In the genomic region with DNA sequence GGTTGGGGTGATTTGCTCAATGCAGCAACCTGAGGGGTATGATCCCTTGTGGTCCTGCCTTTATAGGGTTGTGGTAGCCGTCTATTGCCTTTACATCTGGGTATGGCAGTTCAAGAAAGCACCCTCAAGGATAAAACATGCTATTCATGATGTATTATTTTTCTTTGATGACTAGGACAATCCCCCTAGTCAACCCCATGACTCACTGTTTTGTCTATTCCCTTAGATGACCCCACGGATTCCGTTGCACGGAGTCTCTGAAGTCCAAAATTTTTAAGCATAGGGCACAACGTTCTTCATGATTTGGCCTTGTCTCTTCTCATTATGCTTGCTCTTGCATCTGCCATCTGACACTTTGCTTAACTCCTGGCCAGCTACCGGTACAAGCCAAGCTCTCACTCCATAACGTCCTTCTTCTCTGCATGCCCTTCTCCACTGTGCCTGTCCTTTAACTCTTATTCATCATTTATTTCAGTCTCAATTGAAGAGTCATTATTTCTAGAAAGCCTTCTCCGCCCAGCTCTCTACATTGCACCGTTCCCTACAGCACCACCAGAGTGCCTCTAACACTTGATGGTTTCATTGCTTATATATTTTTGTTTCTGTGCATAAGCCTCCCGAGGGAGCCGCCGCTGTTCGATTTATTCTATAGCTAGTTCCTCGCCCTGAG, we compare ENCODE assay signal across 8 cellular contexts. TPM values are rescaled to one million over a fixed set of nuclear protein-coding genes. Genes with fewer than 3 reads are reported as not detected.
A peak's percentile ranks its signal among the peaks of the same experiment; 100 is the strongest.
DNase-seq lines count a peak whose midpoint lies in the region; ATAC-seq, FAIRE-seq and TF ChIP-seq lines count a peak whose summit lies in the region.

No MANE protein-coding gene starts in this region.

- TF ChIP-seq POLR2A in H1 (IDR thresholded peaks at IDR 0.05; ENCODE audit: control extremely low read depth in 1 of 2, low read depth in 2 of 2, low read length in 2 of 2) = no peak

- no peaks in the 10 kb centered on the region for H3K79me1 ChIP-seq in H1 (ENCODE audit: low read depth, low read length)

- H3K4me1 ChIP-seq in OCI-LY3 (ENCODE audit: low read length) (peaks cover 11% of the 10 kb centered on the region), H1 (replicated peaks in 1 of 4; ENCODE audit: control insufficient read depth in 3 of 4, insufficient read depth in 4 of 4, low read length in 3 of 4) (peaks cover 0 to 4% (median 0%) of the 10 kb centered on the region in 4 experiments; a peak in 2 of 7 replicates), foreskin keratinocyte (peaks cover 14% of the 10 kb centered on the region)

- no peak for FAIRE-seq in H1 (lab: Jason Lieb, UNC)

- no peak overlapping the region for H2BK12ac ChIP-seq in H1 (ENCODE audit: low read depth, low read length)

- no peak overlapping the region for H2BK15ac ChIP-seq in H1 (ENCODE audit: low read length)

- peak overlapping the region; percentile 87 for H3K27ac Mint-ChIP-seq in osteocyte (ENCODE audit: unreplicated experiment)

- H3K4ac ChIP-seq in H1 (replicated peaks; ENCODE audit: insufficient read length, low read depth, low read length) = no peak overlapping the region

- peaks cover 7% of the 10 kb centered on the region for H3K23me2 ChIP-seq in H1 (ENCODE audit: low read depth, low read length)

- H3K27ac ChIP-seq in OCI-LY3 (ENCODE audit: low read length) (0 out of 2 replicates have a peak overlapping the region, but pooled peaks have one; percentile 1), H1 (ENCODE audit: low read depth, low read length) (no peak overlapping the region), foreskin keratinocyte (no peak overlapping the region)

- no peak overlapping the region for H2AK5ac ChIP-seq in H1 (ENCODE audit: low read depth, low read length)

- no peak overlapping the region; the same call in 1 of the 2 replicates for H4K8ac ChIP-seq in H1 (ENCODE audit: extremely low read depth, insufficient read depth, low read length)

- no peak overlapping the region for H3K56ac ChIP-seq in H1 (replicated peaks; ENCODE audit: insufficient read length, low read depth, low read length)

- H2BK20ac ChIP-seq in H1 (ENCODE audit: low read length) = no peak overlapping the region

- no peaks in the 10 kb centered on the region for H3K27me3 Mint-ChIP-seq in osteocyte (ENCODE audit: unreplicated experiment)

- H4K91ac ChIP-seq in H1 (replicated peaks; ENCODE audit: insufficient read length, low read length) = no peak overlapping the region

- H2BK120ac ChIP-seq in H1 (replicated peaks; ENCODE audit: low read depth, low read length) = no peak overlapping the region

- peak overlapping the region; percentile 76 for H3K9ac ChIP-seq in OCI-LY3 (ENCODE audit: low read length)
- no peak overlapping the region for H3K9ac ChIP-seq in H1 (replicated peaks in 1 of 4; ENCODE audit: extremely low read depth in 1 of 4, low read depth in 3 of 4, low read length in 3 of 4)

- H3K79me2 ChIP-seq in OCI-LY3 (ENCODE audit: low read length) (peaks cover 3% of the 10 kb centered on the region; the same call in 1 of the 2 replicates), H1 (ENCODE audit: control insufficient read depth in 1 of 2, insufficient read depth in 2 of 2, low read length in 2 of 2) (peaks cover 0 to 31% of the 10 kb centered on the region in 2 experiments; a peak in 2 of 4 replicates)

- H3K4me3 ChIP-seq in OCI-LY3 (ENCODE audit: low read length) (peak overlapping the region; percentile 83), H1 (ENCODE audit: extremely low read depth in 1 of 4, insufficient read depth in 2 of 4, low read depth in 3 of 4, low read length in 4 of 4) (peak overlapping the region in 1 of 4 experiments; percentile 80; a peak in 2 of 8 replicates)

- no peak for TF ChIP-seq EP300 in H1 (IDR thresholded peaks at IDR 0.05; ENCODE audit: borderline replicate concordance in 1 of 2, low read depth in 2 of 2, low read length in 2 of 2)

- H3K36me3 ChIP-seq in OCI-LY3 (replicated peaks; ENCODE audit: low read depth, low read length) (no peaks in the 10 kb centered on the region), H1 (ENCODE audit: control insufficient read depth in 2 of 4, insufficient read depth in 4 of 4, low read length in 3 of 4) (no peaks in the 10 kb centered on the region)

- H3K9me3 ChIP-seq in OCI-LY3 (ENCODE audit: insufficient read depth, low read length) (no peaks in the 10 kb centered on the region), H1 (ENCODE audit: insufficient read depth in 2 of 2, low read depth in 1 of 2, low read length in 1 of 2) (no peaks in the 10 kb centered on the region)

- TF ChIP-seq RAD21 in H1 (IDR thresholded peaks at IDR 0.05 in 1 of 2, conservative IDR thresholded peaks at IDR 0.05 in 1 of 2; ENCODE audit: low read depth in 2 of 2, low read length in 2 of 2) = no peak

- 82% methylated on average over 14 of the region's 14 CpGs; no CpG with 5 or more reads in 1 of the 2 experiments for whole genome bisulfite sequencing in H1 (ENCODE audit: extremely low coverage in 1 of 2, insufficient coverage in 1 of 2, insufficient read length in 1 of 2, insufficient replicate concordance in 2 of 2, low coverage in 1 of 2, low lambda C conversion rate in 2 of 2, missing lambda C conversion rate in 1 of 2), 2 experiments

- H3K27me3 ChIP-seq in OCI-LY3 (ENCODE audit: low read depth, low read length) (peaks cover 10% of the 10 kb centered on the region), H1 (replicated peaks in 1 of 4; ENCODE audit: control insufficient read depth in 3 of 4, extremely low read depth in 1 of 4, insufficient read depth in 3 of 4, low read length in 3 of 4) (peaks cover 0 to 4% (median 2%) of the 10 kb centered on the region in 4 experiments; a peak in 1 of 7 replicates), foreskin keratinocyte (no peaks in the 10 kb centered on the region)

- H2AFZ ChIP-seq in OCI-LY3 (ENCODE audit: low read depth, low read length) (peak overlapping the region; percentile 95), H1 (ENCODE audit: low read length) (peak overlapping the region; percentile 94)

- peak; percentile 57 for DNase-seq in Daoy (ENCODE audit: low read depth)
- no peak for DNase-seq in H1 (ENCODE audit: low read depth in 1 of 2, low spot score in 2 of 2)
- DNase-seq in osteocyte (ENCODE audit: extremely low spot score, unreplicated experiment) = no peak
- DNase-seq in NCI-H187 treated with DMSO at 0.1 percent for 48 hours (lab: John Stamatoyannopoulos, UW) = no peak
- no peak for DNase-seq in NCI-H1436 treated with DMSO at 0.1 percent for 48 hours (lab: John Stamatoyannopoulos, UW)
- no peak for DNase-seq in foreskin keratinocyte

- no peak for ATAC-seq in HG02970 (IDR thresholded peaks at IDR 0.05; ENCODE audit: low FRiP score, unreplicated experiment)
- ATAC-seq in foreskin keratinocyte = no peak

- no peak overlapping the region for H3K18ac ChIP-seq in H1 (ENCODE audit: extremely low read depth, low read length)

- TF ChIP-seq CTCF in OCI-LY3 (IDR thresholded peaks at IDR 0.05; ENCODE audit: low read depth, low read length) = 0 out of 2 replicates have a peak, but pooled peaks have one; percentile 12
- TF ChIP-seq CTCF in H1 (IDR thresholded peaks at IDR 0.05; ENCODE audit: control extremely low read depth in 1 of 3, insufficient read depth in 1 of 3, low read depth in 1 of 3, low read length in 3 of 3) = no peak
- TF ChIP-seq CTCF in osteocyte (IDR thresholded peaks at IDR 0.05) = peak; percentile 29
- no peak for TF ChIP-seq CTCF in foreskin keratinocyte (conservative IDR thresholded peaks at IDR 0.05)

- POLR2A ChIA-PET in H1 (lab: Charles Lee; ENCODE audit: partially characterized antibody) = interaction anchor here (1.3 kb wide), 1 partner anchor 10 kb away, joined by 3 read pairs; no protein-coding TSS in a partner anchor

- H4K5ac ChIP-seq in H1 (ENCODE audit: insufficient read length, low read depth, low read length) = no peak overlapping the region

- no peak overlapping the region for H2BK5ac ChIP-seq in H1 (ENCODE audit: low read depth, low read length)

- no peaks in the 10 kb centered on the region for H4K20me1 ChIP-seq in OCI-LY3 (ENCODE audit: insufficient read depth, low read length)
- no peaks in the 10 kb centered on the region for H4K20me1 ChIP-seq in H1 (replicated peaks in 1 of 2; ENCODE audit: control insufficient read depth in 1 of 2, insufficient read depth in 2 of 2, low read length in 2 of 2)

- H3K14ac ChIP-seq in H1 (ENCODE audit: insufficient read length) = no peak overlapping the region

- H3K36me3 Mint-ChIP-seq in osteocyte (ENCODE audit: unreplicated experiment) = no peaks in the 10 kb centered on the region

- peak overlapping the region; percentile 92 for H3K4me3 Mint-ChIP-seq in osteocyte (ENCODE audit: unreplicated experiment)

- H3K4me2 ChIP-seq in OCI-LY3 (ENCODE audit: low read length) (peak overlapping the region; percentile 75), H1 (ENCODE audit: insufficient read depth in 1 of 2, low read depth in 2 of 2, low read length in 2 of 2) (peak overlapping the region; percentile 79 to 100)

- H3K23ac ChIP-seq in H1 (ENCODE audit: insufficient read length) = no peak overlapping the region

- CTCF ChIA-PET in H1 (lab: Charles Lee; ENCODE audit: partially characterized antibody) = interaction anchor here (0.6 to 1.3 kb wide), 4 partner anchors 12 to 264 kb away, joined by 3 to 4 read pairs (median 3); no protein-coding TSS in a partner anchor

- H3K4me1 Mint-ChIP-seq in osteocyte (ENCODE audit: unreplicated experiment) = peaks cover 32% of the 10 kb centered on the region

- H3K9me3 Mint-ChIP-seq in osteocyte (ENCODE audit: unreplicated experiment) = no peaks in the 10 kb centered on the region

TF ChIP-seq in H1, 55 proteins besides CTCF, POLR2A, EP300 and RAD21 (continues in another document):
- TF ChIP-seq HDAC6 (IDR thresholded peaks at IDR 0.05; ENCODE audit: low read depth, low read length) (no peak), TAF7 (optimal IDR thresholded peaks at IDR 0.05; ENCODE audit: borderline replicate concordance, low read depth, low read length) (no peak), SP4 (IDR thresholded peaks at IDR 0.05; ENCODE audit: low read length) (no peak), YY1 (IDR thresholded peaks at IDR 0.05; ENCODE audit: low read depth, low read length) (no peak), BCL11A (IDR thresholded peaks at IDR 0.05; ENCODE audit: low read depth in 2 of 2, low read length in 2 of 2) (no peak), TAF1 (IDR thresholded peaks at IDR 0.05; ENCODE audit: low read depth, low read length) (no peak), EGR1 (IDR thresholded peaks at IDR 0.05; ENCODE audit: borderline replicate concordance, low read depth, low read length) (no peak)

RNA-seq across cellular contexts. Expression of a gene that starts 0.8 kb away (rescaled TPM):
- 3.5 and 7.3 TPM in 2 replicates for total RNA-seq in Daoy (2014; rRNA removed; shearing (Covaris generic))
- total RNA-seq in H1 (2021; fragmentation: NEBNext Ultra II Directional; extraction: Animal tissue kit (Norgen Biotek cat#: 25700)) = 4.1 and 4.3 TPM in 2 replicates
- polyA plus RNA-seq in H1 (2011; rRNA removed) = 4.2 and 6.1 TPM in 2 replicates
- polyA plus RNA-seq in H1 (2011; cell fraction: cytosol; rRNA removed) = 3.7 TPM
- polyA plus RNA-seq in H1 (2011; cell fraction: nucleus; rRNA removed) = 10.3 TPM
- 3.2 to 4.4 TPM (median 3.5 TPM) in 4 replicates for polyA plus RNA-seq in H1 (2012, experiment 1 of 2)
- polyA plus RNA-seq in H1 (2012, experiment 2 of 2) = 0.58 TPM
- 3.5 TPM for polyA plus RNA-seq in H1 (2013, experiment 1 of 2)
- polyA plus RNA-seq in H1 (2013, experiment 2 of 2) = 3.1 TPM
- polyA minus RNA-seq in H1 (2011; rRNA and poly(A)+ RNA removed) = 34.4 and 34.5 TPM in 2 replicates
- polyA minus RNA-seq in H1 (2011; cell fraction: cytosol; rRNA and poly(A)+ RNA removed) = 3.6 TPM
- 18.1 TPM for polyA minus RNA-seq in H1 (2011; cell fraction: nucleus; rRNA and poly(A)+ RNA removed)
- 4.1 and 4.9 TPM in 2 replicates for total RNA-seq in osteocyte
- 0.74 and 0.99 TPM in 2 replicates for total RNA-seq in foreskin keratinocyte
- 0.36 and 0.38 TPM in 2 replicates for polyA plus RNA-seq in foreskin keratinocyte

Comparison
In these comparisons a context has a peak if more than half of its experiments do, and no peak if none do; other contexts are left out.
1. CTCF ChIP-seq: peak in OCI-LY3 (single experiment) and osteocyte (single experiment); none in H1 (0 of 3) and foreskin keratinocyte (single experiment).